In genomic region chr14:24298892-24299254, GRCh38 we compare ENCODE assay signal across 7 cellular contexts. TPM values are rescaled to one million over a fixed set of nuclear protein-coding genes. Genes with fewer than 3 reads are reported as not detected.
A peak's percentile ranks its signal among the peaks of the same experiment; 100 is the strongest.
DNase-seq lines count a peak whose midpoint lies in the region; TF ChIP-seq lines count a peak whose summit lies in the region.

No MANE protein-coding gene starts in this region.

- peaks cover 46% of the 10 kb centered on the region for H3K4me1 Mint-ChIP-seq in activated naive CD8-positive, alpha-beta T cell treated with anti-CD3 and anti-CD28 coated beads for 36 hours

- H3K4me2 ChIP-seq in smooth muscle cell: peak overlapping the region; percentile 99

- TF ChIP-seq CTCF in smooth muscle cell (IDR thresholded peaks at IDR 0.05; ENCODE audit: borderline replicate concordance, insufficient read depth, poor library complexity, severe bottlenecking) (no peak), GM10248 (IDR thresholded peaks at IDR 0.05; ENCODE audit: control extremely low read depth, extremely low read depth, low read depth, missing control alignments) (no peak)

- H3K9me3 ChIP-seq in ES-I3 (ENCODE audit: control insufficient read depth, insufficient read depth, low read length): no peaks in the 10 kb centered on the region
- H3K9me3 ChIP-seq in iPS-15b (ENCODE audit: control insufficient read depth, insufficient read depth, low read length): no peaks in the 10 kb centered on the region
- no peaks in the 10 kb centered on the region for H3K9me3 ChIP-seq in smooth muscle cell (replicated peaks; ENCODE audit: low read depth)

- H3F3A ChIP-seq in smooth muscle cell (ENCODE audit: low read depth): peaks cover 7% of the 10 kb centered on the region

- CTCF ChIA-PET in GM10248 (lab: Yijun Ruan, JAX): interaction anchor here (0.8 to 15.5 kb wide), 14 partner anchors 11 to 240 kb away, joined by 3 to 323 read pairs (median 12); partner anchors contain the start of genes CIDEB, GMPR2, IRF9 and LTB4R

- DNase-seq in HS-5 (ENCODE audit: low read depth) (peak; percentile 16), smooth muscle cell (lab: John Stamatoyannopoulos, UW; ENCODE audit: unreplicated experiment) (peak; percentile 17), GM10248 (ENCODE audit: extremely low spot score) (no peak), globus pallidus (ENCODE audit: low spot score) (no peak)
- DNase-seq in activated naive CD8-positive, alpha-beta T cell treated with anti-CD3 and anti-CD28 coated beads for 36 hours: peak; percentile 22

- peak overlapping the region; percentile 80 for H3K27ac ChIP-seq in smooth muscle cell (ENCODE audit: low read depth)

- peak overlapping the region; percentile 90 for H2AFZ ChIP-seq in smooth muscle cell (ENCODE audit: low read depth)

- H3K9ac ChIP-seq in ES-I3 (ENCODE audit: low read depth, low read length) (peak overlapping the region; percentile 86), iPS-15b (ENCODE audit: low read depth, low read length) (peak overlapping the region; percentile 82), smooth muscle cell (ENCODE audit: low read depth) (peak overlapping the region; percentile 92)

- peaks cover 16% of the 10 kb centered on the region for H3K79me2 ChIP-seq in smooth muscle cell (ENCODE audit: low read depth)

- whole genome bisulfite sequencing in smooth muscle cell (ENCODE audit: low lambda C conversion rate): 63% methylated on average over 7 of the region's 7 CpGs

- H3K27me3 Mint-ChIP-seq in activated naive CD8-positive, alpha-beta T cell treated with anti-CD3 and anti-CD28 coated beads for 36 hours: no peaks in the 10 kb centered on the region

- H3K27ac Mint-ChIP-seq in activated naive CD8-positive, alpha-beta T cell treated with anti-CD3 and anti-CD28 coated beads for 36 hours: peak overlapping the region; percentile 91

- H3K4me1 ChIP-seq in ES-I3 (ENCODE audit: insufficient read depth, low read length): peaks cover 11% of the 10 kb centered on the region
- H3K4me1 ChIP-seq in iPS-15b (ENCODE audit: control insufficient read depth, insufficient read depth, low read length): no peaks in the 10 kb centered on the region
- peaks cover 13% of the 10 kb centered on the region for H3K4me1 ChIP-seq in smooth muscle cell (ENCODE audit: low read depth)

- H4K20me1 ChIP-seq in smooth muscle cell (ENCODE audit: low read depth): no peaks in the 10 kb centered on the region

- no peaks in the 10 kb centered on the region for H3K9me3 Mint-ChIP-seq in activated naive CD8-positive, alpha-beta T cell treated with anti-CD3 and anti-CD28 coated beads for 36 hours

- POLR2A ChIA-PET in GM10248 (lab: Yijun Ruan, JAX): interaction anchor here (1.0 kb wide), 1 partner anchor 57 kb away, joined by 3 read pairs; the partner anchor contains the start of gene TINF2

- H3K4me3 ChIP-seq in iPS-15b (ENCODE audit: low read depth, low read length) (peak overlapping the region; percentile 96), smooth muscle cell (peak overlapping the region; percentile 88)

- H3K27me3 ChIP-seq in iPS-15b (ENCODE audit: control insufficient read depth, insufficient read depth, low read length) (no peaks in the 10 kb centered on the region), smooth muscle cell (ENCODE audit: low read depth) (no peaks in the 10 kb centered on the region)

- H3K36me3 ChIP-seq in ES-I3 (ENCODE audit: insufficient read depth, low read length): peaks cover 7% of the 10 kb centered on the region
- peaks cover 22% of the 10 kb centered on the region for H3K36me3 ChIP-seq in iPS-15b (ENCODE audit: control insufficient read depth, insufficient read depth, low read length)
- no peaks in the 10 kb centered on the region for H3K36me3 ChIP-seq in smooth muscle cell (ENCODE audit: low read depth)

- peak overlapping the region; percentile 89 for H3K4me3 Mint-ChIP-seq in activated naive CD8-positive, alpha-beta T cell treated with anti-CD3 and anti-CD28 coated beads for 36 hours

- peaks cover 26% of the 10 kb centered on the region for H3K36me3 Mint-ChIP-seq in activated naive CD8-positive, alpha-beta T cell treated with anti-CD3 and anti-CD28 coated beads for 36 hours

RNA-seq across cellular contexts. Expression of gene DHRS1, which starts 0.7 kb away (rescaled TPM):
- 1 to 10 TPM; 7.4 to 8.6 TPM for total RNA-seq in activated naive CD8-positive, alpha-beta T cell treated with anti-CD3 and anti-CD28 coated beads for 36 hours
- total RNA-seq in smooth muscle cell: 22.5 and 23.3 TPM in 2 replicates
- 25.2 and 27.4 TPM in 2 replicates for polyA plus RNA-seq in smooth muscle cell

RNA-seq across cellular contexts. Expression of gene NOP9, which starts 0.8 kb away (rescaled TPM):
- total RNA-seq in activated naive CD8-positive, alpha-beta T cell treated with anti-CD3 and anti-CD28 coated beads for 36 hours: 10 to 100 TPM; 40.9 to 45.0 TPM
- 9.3 and 11.2 TPM in 2 replicates for total RNA-seq in smooth muscle cell
- polyA plus RNA-seq in smooth muscle cell: 2.7 and 3.3 TPM in 2 replicates

RNA-seq across cellular contexts. Expression of gene CIDEB, which starts 8.9 kb away (rescaled TPM):
- 1 to 10 TPM; 6.0 to 6.7 TPM for total RNA-seq in activated naive CD8-positive, alpha-beta T cell treated with anti-CD3 and anti-CD28 coated beads for 36 hours
- not detected in 2 replicates for total RNA-seq in smooth muscle cell
- polyA plus RNA-seq in smooth muscle cell: 0.58 TPM in 1 of 2 replicates, not detected in the other

RNA-seq across cellular contexts. Expression of gene LTB4R2, which starts 11.1 kb away (rescaled TPM):
- 10 to 100 TPM; 11.5 TPM for total RNA-seq in activated naive CD8-positive, alpha-beta T cell treated with anti-CD3 and anti-CD28 coated beads for 36 hours
- 2.8 and 6.9 TPM in 2 replicates for total RNA-seq in smooth muscle cell
- polyA plus RNA-seq in smooth muscle cell: 0.70 and 2.4 TPM in 2 replicates

RNA-seq across cellular contexts. Expression of gene LTB4R, which starts 12.4 kb away (rescaled TPM):
- 10 to 100 TPM in 1 of 2 experiments, 1 to 10 TPM in 1; 9.3 to 10.3 TPM for total RNA-seq in activated naive CD8-positive, alpha-beta T cell treated with anti-CD3 and anti-CD28 coated beads for 36 hours
- 2.7 and 2.8 TPM in 2 replicates for total RNA-seq in smooth muscle cell
- 1.6 and 3.2 TPM in 2 replicates for polyA plus RNA-seq in smooth muscle cell

Comparison
In these comparisons a context has a peak if more than half of its experiments do, and no peak if none do; other contexts are left out.
1. DNase-seq: peak in HS-5 (single experiment), activated naive CD8-positive, alpha-beta T cell treated with anti-CD3 and anti-CD28 coated beads for 36 hours (single experiment) and smooth muscle cell (single experiment); none in GM10248 (single experiment) and globus pallidus (single experiment).
2. Peak in every context shown above with its lines, with median percentiles within 50 percentile points of each other: H3K9ac ChIP-seq.